Comparison of ENCODE assay signal across 15 cellular contexts in the genomic region with DNA sequence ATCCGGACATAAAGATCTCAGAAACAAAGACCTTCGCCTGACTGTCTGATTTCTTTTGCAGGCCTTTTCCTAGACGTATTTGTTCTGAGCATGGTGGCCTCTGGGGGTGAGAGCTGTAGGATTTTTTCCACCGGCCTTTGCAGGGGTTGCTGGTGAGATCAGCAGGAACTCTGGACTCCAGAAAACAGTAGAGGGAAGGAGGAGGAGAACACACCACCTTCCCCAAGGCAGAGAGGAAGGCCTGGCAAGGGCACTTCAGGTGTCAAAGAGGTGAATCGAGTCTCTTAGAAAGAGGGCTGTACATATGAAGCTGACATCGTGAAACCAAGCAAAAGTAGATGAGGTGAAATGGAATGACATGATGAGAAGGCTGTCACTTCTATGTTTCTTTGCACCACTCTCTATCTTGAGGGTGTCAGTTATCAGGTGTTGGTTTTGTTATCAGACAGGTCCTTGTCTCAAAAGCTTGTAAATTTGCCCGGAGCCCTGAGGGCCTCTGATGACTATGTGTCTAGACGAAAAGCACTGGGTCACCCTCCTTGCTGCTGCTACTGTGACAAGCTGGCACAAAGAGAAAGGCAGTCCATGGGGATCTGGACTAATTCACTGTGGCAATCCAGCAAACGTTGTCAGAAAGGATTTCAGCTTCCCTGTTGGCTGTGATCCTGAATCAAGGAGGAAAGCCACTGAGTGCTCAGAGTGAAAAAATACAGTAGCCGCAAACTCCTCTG.
A peak's percentile ranks its signal among the peaks of the same experiment; 100 is the strongest.
DNase-seq lines count a peak whose midpoint lies in the region; ATAC-seq and TF ChIP-seq lines count a peak whose summit lies in the region.
"Had no signal": no experiment of that assay in that cellular context is flagged by ENCODE, and none has a peak within 500 bp of the region (broad histone marks: within the 10 kb centered on the region; RNA-seq: fewer than 3 reads in every experiment).

No MANE protein-coding gene starts in this region.

- H3K27me3 ChIP-seq in GM23338 (ENCODE audit: insufficient read depth) (no peaks in the 10 kb centered on the region), endodermal cell (ENCODE audit: control insufficient read depth, insufficient read depth, low read length, poor library complexity, severe bottlenecking) (no peaks in the 10 kb centered on the region)

- H3K4me3 Mint-ChIP-seq in GM23338 (no peak overlapping the region), endodermal cell (peak overlapping the region; percentile 9), neural crest cell (no peak overlapping the region)
- no peak overlapping the region for H3K4me3 Mint-ChIP-seq in activated CD4-positive, alpha-beta T cell treated with anti-CD3 and anti-CD28 coated beads for 36 hours

- H3K9me3 Mint-ChIP-seq in GM23338 = no peaks in the 10 kb centered on the region
- H3K9me3 Mint-ChIP-seq in endodermal cell = no peaks in the 10 kb centered on the region
- no peaks in the 10 kb centered on the region for H3K9me3 Mint-ChIP-seq in neural crest cell
- H3K9me3 Mint-ChIP-seq in activated CD4-positive, alpha-beta T cell treated with anti-CD3 and anti-CD28 coated beads for 36 hours (ENCODE audit: low read depth) = no peaks in the 10 kb centered on the region

- no peak for TF ChIP-seq CTCF in GM23338 (conservative IDR thresholded peaks at IDR 0.05; ENCODE audit: low read depth in 2 of 2)
- TF ChIP-seq CTCF in endodermal cell (conservative IDR thresholded peaks at IDR 0.05) = no peak
- TF ChIP-seq CTCF in neural crest cell (conservative IDR thresholded peaks at IDR 0.05) = no peak

- ATAC-seq in GM23338 = no peak
- no peak for ATAC-seq in activated CD4-positive, alpha-beta T cell treated with anti-CD3 and anti-CD28 coated beads for 36 hours
- ATAC-seq: PC-3 had no signal

- H3K27ac Mint-ChIP-seq in GM23338 = peak overlapping the region; percentile 50; the same call in 1 of the 2 replicates
- H3K27ac Mint-ChIP-seq in endodermal cell = peak overlapping the region; percentile 89
- H3K27ac Mint-ChIP-seq in neural crest cell (ENCODE audit: unreplicated experiment) = peak overlapping the region; percentile 63
- H3K27ac Mint-ChIP-seq in activated CD4-positive, alpha-beta T cell treated with anti-CD3 and anti-CD28 coated beads for 36 hours = no peak overlapping the region

- H3K27me3 Mint-ChIP-seq in GM23338 (ENCODE audit: insufficient read depth, low read depth, poor library complexity) = peaks cover 7% of the 10 kb centered on the region
- no peaks in the 10 kb centered on the region for H3K27me3 Mint-ChIP-seq in endodermal cell (ENCODE audit: insufficient read depth)
- H3K27me3 Mint-ChIP-seq in neural crest cell (ENCODE audit: low read depth) = peaks cover 32% of the 10 kb centered on the region
- H3K27me3 Mint-ChIP-seq in activated CD4-positive, alpha-beta T cell treated with anti-CD3 and anti-CD28 coated beads for 36 hours = peaks cover 8% of the 10 kb centered on the region

- H4K20me1 ChIP-seq in GM23338 (replicated peaks; ENCODE audit: insufficient read depth) = no peaks in the 10 kb centered on the region

- no peaks in the 10 kb centered on the region for H3K36me3 Mint-ChIP-seq in GM23338 (ENCODE audit: low read depth)
- H3K36me3 Mint-ChIP-seq in endodermal cell (ENCODE audit: low read depth) = peaks cover 3% of the 10 kb centered on the region
- H3K36me3 Mint-ChIP-seq in neural crest cell (ENCODE audit: low read depth) = no peaks in the 10 kb centered on the region
- H3K36me3 Mint-ChIP-seq in activated CD4-positive, alpha-beta T cell treated with anti-CD3 and anti-CD28 coated beads for 36 hours (ENCODE audit: low read depth) = no peaks in the 10 kb centered on the region

- intact Hi-C loops in activated CD4-positive, alpha-beta T cell treated with anti-CD3 and anti-CD28 coated beads for 36 hours (cut with DNase I, micrococcal nuclease) = no loop called here

- H3K79me2 ChIP-seq in GM23338 (replicated peaks; ENCODE audit: insufficient read depth) = no peaks in the 10 kb centered on the region

- no peak overlapping the region for H3K4me2 ChIP-seq in GM23338

- 47 to 52% methylated on average over 6 to 10 of the region's 10 CpGs for WGBS in endodermal cell (ENCODE audit: insufficient coverage in 1 of 2, insufficient read length in 1 of 2), 2 experiments

- peaks cover 17% of the 10 kb centered on the region for H3F3A ChIP-seq in GM23338 (replicated peaks; ENCODE audit: low read depth)

- no peaks in the 10 kb centered on the region for H3K9me3 ChIP-seq in endodermal cell (ENCODE audit: control insufficient read depth, low read length)

- POLR2A ChIA-PET in activated CD4-positive, alpha-beta T cell treated with anti-CD3 and anti-CD28 coated beads for 36 hours (lab: Charles Lee) = no interaction called here

- no peaks in the 10 kb centered on the region for H3K9me2 ChIP-seq in GM23338 (ENCODE audit: insufficient read depth)

- peaks cover 46% of the 10 kb centered on the region for H3K4me1 Mint-ChIP-seq in GM23338
- peaks cover 75% of the 10 kb centered on the region for H3K4me1 Mint-ChIP-seq in endodermal cell
- peaks cover 8% of the 10 kb centered on the region for H3K4me1 Mint-ChIP-seq in neural crest cell
- no peaks in the 10 kb centered on the region for H3K4me1 Mint-ChIP-seq in activated CD4-positive, alpha-beta T cell treated with anti-CD3 and anti-CD28 coated beads for 36 hours

- no peak overlapping the region for H3K9ac ChIP-seq in endodermal cell (ENCODE audit: extremely low read depth, low read length, poor library complexity, severe bottlenecking)

- no peak overlapping the region for H3K4me3 ChIP-seq in GM23338
- peak overlapping the region; percentile 21 for H3K4me3 ChIP-seq in endodermal cell (ENCODE audit: low read length)
- H3K4me3 ChIP-seq: SK-N-MC had no signal

- H3K36me3 ChIP-seq in GM23338 (ENCODE audit: insufficient read depth) (no peaks in the 10 kb centered on the region), endodermal cell (ENCODE audit: control insufficient read depth, insufficient read depth, low read length) (no peaks in the 10 kb centered on the region)

- CTCF ChIA-PET in activated CD4-positive, alpha-beta T cell treated with anti-CD3 and anti-CD28 coated beads for 36 hours (lab: Charles Lee) = no interaction called here

- DNase-seq in NCI-H345 (lab: John Stamatoyannopoulos, UW) = peak; percentile 33
- no peak for DNase-seq in NCI-H345 treated with DMSO at 0.1 percent for 48 hours (lab: John Stamatoyannopoulos, UW; ENCODE audit: unreplicated experiment)
- DNase-seq in GM23338 (ENCODE audit: low spot score) = no peak
- DNase-seq in endodermal cell = peak; percentile 73
- no peak for DNase-seq in neural crest cell (ENCODE audit: low read depth, low spot score)
- no peak for DNase-seq in activated CD4-positive, alpha-beta T cell treated with anti-CD3 and anti-CD28 coated beads for 36 hours
- DNase-seq in middle frontal gyrus (ENCODE audit: extremely low spot score, low spot score) = no peak
- no peak for DNase-seq in glomerular visceral epithelial cell (ENCODE audit: extremely low spot score)
- DNase-seq: GF-D8, H7, Karpas-422, NCI-H526 treated with DMSO at 0.1 percent for 48 hours, PC-3 had no signal

- no peak overlapping the region for H2AFZ ChIP-seq in GM23338

- H3K4me1 ChIP-seq in GM23338 (ENCODE audit: insufficient read depth) (peaks cover 35% of the 10 kb centered on the region), endodermal cell (ENCODE audit: control insufficient read depth, insufficient read depth, low read length) (peaks cover 24% of the 10 kb centered on the region)

- H3K27ac ChIP-seq in GM23338 (ENCODE audit: low read depth) = peak overlapping the region; percentile 92; the same call in 1 of the 2 replicates
- H3K27ac ChIP-seq in endodermal cell (ENCODE audit: low read depth, low read length) = peak overlapping the region; percentile 33
- H3K27ac ChIP-seq: C4-2B, SK-N-MC had no signal

TF ChIP-seq in GM23338, 12 proteins besides CTCF, POLR2A, EP300 and RAD21:
- TF ChIP-seq EZH2 (IDR thresholded peaks at IDR 0.05; ENCODE audit: low read depth, unreplicated experiment) = no peak

Comparison
In these comparisons a context has a peak if more than half of its experiments do, and no peak if none do; other contexts are left out.
1. DNase-seq: peak in NCI-H345 (single experiment) and endodermal cell (single experiment); none in NCI-H345 treated with DMSO at 0.1 percent for 48 hours (single experiment), GM23338 (single experiment), neural crest cell (single experiment), activated CD4-positive, alpha-beta T cell treated with anti-CD3 and anti-CD28 coated beads for 36 hours (single experiment), middle frontal gyrus (single experiment) and glomerular visceral epithelial cell (single experiment).